In genomic region chr5:145245354-145245753, GRCh38 we compare ENCODE assay signal across 2 cellular contexts.
TF ChIP-seq lines count a peak whose summit lies in the region.

No MANE protein-coding gene starts in this region.

TF ChIP-seq in IMR-90, 13 proteins besides CTCF, POLR2A, EP300 and RAD21:
- no peak for TF ChIP-seq NFE2L2 (IDR thresholded peaks at IDR 0.05; ENCODE audit: low read depth, low read length)
- no peak for TF ChIP-seq RCOR1 (IDR thresholded peaks at IDR 0.05; ENCODE audit: insufficient replicate concordance, low read length)
- TF ChIP-seq FOS (IDR thresholded peaks at IDR 0.05; ENCODE audit: low read depth, low read length): no peak
- no peak for TF ChIP-seq MXI1 (IDR thresholded peaks at IDR 0.05; ENCODE audit: borderline replicate concordance, low read depth, low read length)
- TF ChIP-seq USF2 (IDR thresholded peaks at IDR 0.05; ENCODE audit: low read depth, low read length): no peak
- no peak for TF ChIP-seq RFX5 (IDR thresholded peaks at IDR 0.05; ENCODE audit: low read depth, low read length)
- TF ChIP-seq, protein P1, sequence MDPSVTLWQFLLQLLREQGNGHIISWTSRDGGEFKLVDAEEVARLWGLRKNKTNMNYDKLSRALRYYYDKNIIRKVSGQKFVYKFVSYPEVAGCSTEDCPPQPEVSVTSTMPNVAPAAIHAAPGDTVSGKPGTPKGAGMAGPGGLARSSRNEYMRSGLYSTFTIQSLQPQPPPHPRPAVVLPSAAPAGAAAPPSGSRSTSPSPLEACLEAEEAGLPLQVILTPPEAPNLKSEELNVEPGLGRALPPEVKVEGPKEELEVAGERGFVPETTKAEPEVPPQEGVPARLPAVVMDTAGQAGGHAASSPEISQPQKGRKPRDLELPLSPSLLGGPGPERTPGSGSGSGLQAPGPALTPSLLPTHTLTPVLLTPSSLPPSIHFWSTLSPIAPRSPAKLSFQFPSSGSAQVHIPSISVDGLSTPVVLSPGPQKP (IDR thresholded peaks at IDR 0.05; ENCODE audit: borderline replicate concordance, low read depth, low read length): no peak
- no peak for TF ChIP-seq CHD1 (IDR thresholded peaks at IDR 0.05; ENCODE audit: low read depth, low read length)
- TF ChIP-seq SMC3 (IDR thresholded peaks at IDR 0.05; ENCODE audit: low read depth, low read length): no peak
- no peak for TF ChIP-seq MAZ (IDR thresholded peaks at IDR 0.05; ENCODE audit: borderline replicate concordance, low read depth, low read length)
- TF ChIP-seq BHLHE40 (IDR thresholded peaks at IDR 0.05; ENCODE audit: low read depth, low read length): no peak
- no peak for TF ChIP-seq MAFK (IDR thresholded peaks at IDR 0.05; ENCODE audit: low read depth, low read length)
- TF ChIP-seq CEBPB (IDR thresholded peaks at IDR 0.05; ENCODE audit: low read depth, low read length): no peak

TF ChIP-seq in H1, 55 proteins besides CTCF, POLR2A, EP300 and RAD21:
- TF ChIP-seq NANOG (IDR thresholded peaks at IDR 0.05; ENCODE audit: insufficient read depth, low read depth, low read length, poor library complexity, severe bottlenecking) (no peak), CTBP2 (IDR thresholded peaks at IDR 0.05; ENCODE audit: borderline replicate concordance, insufficient read depth, insufficient read length, low read length) (no peak), POLR2AphosphoS5 (IDR thresholded peaks at IDR 0.05; ENCODE audit: low read depth, low read length) (no peak), GTF2F1 (IDR thresholded peaks at IDR 0.05; ENCODE audit: borderline replicate concordance, low read depth, low read length) (no peak), CHD7 (IDR thresholded peaks at IDR 0.05; ENCODE audit: insufficient replicate concordance, low read length) (no peak), SIN3A (conservative IDR thresholded peaks at IDR 0.05 in 1 of 2, IDR thresholded peaks at IDR 0.05 in 1 of 2; ENCODE audit: low read depth in 1 of 2, low read length in 2 of 2) (no peak), KDM4A (IDR thresholded peaks at IDR 0.05; ENCODE audit: low read depth, low read length, severe bottlenecking) (no peak), ASH2L (IDR thresholded peaks at IDR 0.05; ENCODE audit: low read length) (no peak)
- TF ChIP-seq, protein P2, sequence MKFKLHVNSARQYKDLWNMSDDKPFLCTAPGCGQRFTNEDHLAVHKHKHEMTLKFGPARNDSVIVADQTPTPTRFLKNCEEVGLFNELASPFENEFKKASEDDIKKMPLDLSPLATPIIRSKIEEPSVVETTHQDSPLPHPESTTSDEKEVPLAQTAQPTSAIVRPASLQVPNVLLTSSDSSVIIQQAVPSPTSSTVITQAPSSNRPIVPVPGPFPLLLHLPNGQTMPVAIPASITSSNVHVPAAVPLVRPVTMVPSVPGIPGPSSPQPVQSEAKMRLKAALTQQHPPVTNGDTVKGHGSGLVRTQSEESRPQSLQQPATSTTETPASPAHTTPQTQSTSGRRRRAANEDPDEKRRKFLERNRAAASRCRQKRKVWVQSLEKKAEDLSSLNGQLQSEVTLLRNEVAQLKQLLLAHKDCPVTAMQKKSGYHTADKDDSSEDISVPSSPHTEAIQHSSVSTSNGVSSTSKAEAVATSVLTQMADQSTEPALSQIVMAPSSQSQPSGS (IDR thresholded peaks at IDR 0.05; ENCODE audit: low read length): no peak
